Comparison of ENCODE assay signal across 8 cellular contexts in the genomic region with DNA sequence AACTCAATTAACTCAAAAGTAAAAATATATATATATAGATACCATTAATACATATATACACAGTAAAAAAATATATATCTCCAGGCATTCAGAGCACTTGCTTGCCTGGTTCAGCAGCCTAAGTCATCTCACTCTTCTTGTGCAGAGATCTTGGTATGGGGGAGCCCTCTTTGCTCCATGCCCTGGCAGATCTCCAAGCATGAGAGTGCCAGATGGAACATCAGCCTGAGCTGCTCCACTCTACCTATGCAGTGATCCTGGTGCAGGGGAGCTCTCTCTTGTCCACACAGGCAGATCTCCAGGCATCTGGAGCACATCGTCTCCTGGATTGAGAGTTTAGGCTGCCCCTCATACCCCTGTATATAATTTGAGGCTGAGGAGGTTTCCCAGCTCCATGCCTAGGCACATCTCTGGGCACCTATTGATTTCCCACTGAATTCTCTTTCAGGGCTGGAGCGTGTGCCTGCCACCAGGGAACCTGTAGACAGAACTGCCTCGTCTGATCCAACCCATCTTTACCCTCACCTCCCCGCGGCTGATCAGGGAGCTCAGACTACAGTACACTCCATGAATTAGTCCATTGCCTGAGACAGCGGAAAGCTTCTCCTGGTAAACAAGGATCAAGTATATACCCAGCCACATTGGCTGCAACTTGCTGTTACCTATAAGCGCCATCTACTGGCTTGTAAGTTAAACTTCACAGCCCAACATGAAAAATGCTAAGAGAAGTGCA.
DNase-seq lines count a peak whose midpoint lies in the region; ATAC-seq lines count a peak whose summit lies in the region.

No MANE protein-coding gene starts in this region.

- no peaks in the 10 kb centered on the region for H3K27me3 Mint-ChIP-seq in activated T-helper 2 cell treated with anti-CD3 and anti-CD28 coated beads, Interferon-gamma antibody, Interleukin-2, Interleukin-4, amounts not matched to agents 10 μg/mL and 5 μg/mL and 100 μg/mL, durations not matched to agents 14 hours and 24 hours and 36 hours (ENCODE audit: low read depth)
- H3K27me3 Mint-ChIP-seq in activated CD8-positive, alpha-beta memory T cell treated with anti-CD3 and anti-CD28 coated beads, Interleukin-2, amount 10 ng/mL, durations not matched to agents 7 days and 5 days = no peaks in the 10 kb centered on the region

- H3K4me1 Mint-ChIP-seq in activated T-helper 2 cell treated with anti-CD3 and anti-CD28 coated beads, Interferon-gamma antibody, Interleukin-2, Interleukin-4, amounts not matched to agents 10 μg/mL and 5 μg/mL and 100 μg/mL, durations not matched to agents 14 hours and 24 hours and 36 hours (ENCODE audit: low read depth) = no peaks in the 10 kb centered on the region
- H3K4me1 Mint-ChIP-seq in activated CD8-positive, alpha-beta memory T cell treated with anti-CD3 and anti-CD28 coated beads, Interleukin-2, amount 10 ng/mL, durations not matched to agents 7 days and 5 days = no peaks in the 10 kb centered on the region

- peak; percentile 32 for DNase-seq in NCI-H345 (lab: John Stamatoyannopoulos, UW)
- DNase-seq in NCI-H345 treated with DMSO at 0.1 percent for 48 hours (lab: John Stamatoyannopoulos, UW; ENCODE audit: unreplicated experiment) = no peak
- DNase-seq in NCI-H2029 treated with DMSO at 0.1 percent for 48 hours (lab: John Stamatoyannopoulos, UW) = peak; percentile 96
- DNase-seq in astrocyte of the hippocampus (ENCODE audit: low read depth, low spot score) = peak; percentile 72
- DNase-seq in left lobe of liver (ENCODE audit: low spot score) = peak; percentile 44
- DNase-seq in activated T-helper 2 cell treated with anti-CD3 and anti-CD28 coated beads, Interferon-gamma antibody, Interleukin-2, Interleukin-4, amounts not matched to agents 10 μg/mL and 5 μg/mL and 100 μg/mL, durations not matched to agents 14 hours and 24 hours and 36 hours (ENCODE audit: low spot score) = no peak
- no peak for DNase-seq in activated CD8-positive, alpha-beta memory T cell treated with anti-CD3 and anti-CD28 coated beads, Interleukin-2, amount 10 ng/mL, durations not matched to agents 7 days and 5 days

- no peak overlapping the region for H3K4me3 Mint-ChIP-seq in activated T-helper 2 cell treated with anti-CD3 and anti-CD28 coated beads, Interferon-gamma antibody, Interleukin-2, Interleukin-4, amounts not matched to agents 10 μg/mL and 5 μg/mL and 100 μg/mL, durations not matched to agents 14 hours and 24 hours and 36 hours (ENCODE audit: low read depth)
- no peak overlapping the region for H3K4me3 Mint-ChIP-seq in activated CD8-positive, alpha-beta memory T cell treated with anti-CD3 and anti-CD28 coated beads, Interleukin-2, amount 10 ng/mL, durations not matched to agents 7 days and 5 days

- H3K9me3 Mint-ChIP-seq in activated T-helper 2 cell treated with anti-CD3 and anti-CD28 coated beads, Interferon-gamma antibody, Interleukin-2, Interleukin-4, amounts not matched to agents 10 μg/mL and 5 μg/mL and 100 μg/mL, durations not matched to agents 14 hours and 24 hours and 36 hours = peaks cover 19% of the 10 kb centered on the region
- peaks cover 4% of the 10 kb centered on the region for H3K9me3 Mint-ChIP-seq in activated CD8-positive, alpha-beta memory T cell treated with anti-CD3 and anti-CD28 coated beads, Interleukin-2, amount 10 ng/mL, durations not matched to agents 7 days and 5 days (ENCODE audit: low read depth)

- ATAC-seq in HG02678 (IDR thresholded peaks at IDR 0.05; ENCODE audit: unreplicated experiment) (peak; percentile 82), left lobe of liver (peak; percentile 98)
- no peak for ATAC-seq in activated CD8-positive, alpha-beta memory T cell treated with anti-CD3 and anti-CD28 coated beads, Interleukin-2, amount 10 ng/mL, durations not matched to agents 7 days and 5 days

- H3K27ac Mint-ChIP-seq in activated T-helper 2 cell treated with anti-CD3 and anti-CD28 coated beads, Interferon-gamma antibody, Interleukin-2, Interleukin-4, amounts not matched to agents 10 μg/mL and 5 μg/mL and 100 μg/mL, durations not matched to agents 14 hours and 24 hours and 36 hours = no peak overlapping the region
- no peak overlapping the region for H3K27ac Mint-ChIP-seq in activated CD8-positive, alpha-beta memory T cell treated with anti-CD3 and anti-CD28 coated beads, Interleukin-2, amount 10 ng/mL, durations not matched to agents 7 days and 5 days

- no peaks in the 10 kb centered on the region for H3K36me3 Mint-ChIP-seq in activated T-helper 2 cell treated with anti-CD3 and anti-CD28 coated beads, Interferon-gamma antibody, Interleukin-2, Interleukin-4, amounts not matched to agents 10 μg/mL and 5 μg/mL and 100 μg/mL, durations not matched to agents 14 hours and 24 hours and 36 hours (ENCODE audit: low read depth)
- no peaks in the 10 kb centered on the region for H3K36me3 Mint-ChIP-seq in activated CD8-positive, alpha-beta memory T cell treated with anti-CD3 and anti-CD28 coated beads, Interleukin-2, amount 10 ng/mL, durations not matched to agents 7 days and 5 days

- CTCF ChIA-PET in activated CD8-positive, alpha-beta memory T cell treated with anti-CD3 and anti-CD28 coated beads, Interleukin-2, amount 10 ng/mL, durations not matched to agents 7 days and 5 days (lab: Charles Lee) = interaction anchor here (1.0 kb wide), 1 partner anchor 9 kb away, joined by 4 read pairs; no protein-coding TSS in a partner anchor

- intact Hi-C loops in activated T-helper 2 cell treated with anti-CD3 and anti-CD28 coated beads, Interferon-gamma antibody, Interleukin-2, Interleukin-4, amounts not matched to agents 10 μg/mL and 5 μg/mL and 100 μg/mL, durations not matched to agents 14 hours and 24 hours and 36 hours (cut with micrococcal nuclease) = loop anchor here (2.0 kb wide), 1 partner anchor 615 kb away; no protein-coding TSS in a partner anchor

Comparison
In these comparisons a context has a peak if more than half of its experiments do, and no peak if none do; other contexts are left out.
1. DNase-seq: peak in NCI-H345 (single experiment), NCI-H2029 treated with DMSO at 0.1 percent for 48 hours (single experiment), astrocyte of the hippocampus (single experiment) and left lobe of liver (single experiment); none in NCI-H345 treated with DMSO at 0.1 percent for 48 hours (single experiment), activated T-helper 2 cell treated with anti-CD3 and anti-CD28 coated beads, Interferon-gamma antibody, Interleukin-2, Interleukin-4, amounts not matched to agents 10 μg/mL and 5 μg/mL and 100 μg/mL, durations not matched to agents 14 hours and 24 hours and 36 hours (single experiment) and activated CD8-positive, alpha-beta memory T cell treated with anti-CD3 and anti-CD28 coated beads, Interleukin-2, amount 10 ng/mL, durations not matched to agents 7 days and 5 days (single experiment).